30 cellular contexts compared by ENCODE assay signal in the genomic region with DNA sequence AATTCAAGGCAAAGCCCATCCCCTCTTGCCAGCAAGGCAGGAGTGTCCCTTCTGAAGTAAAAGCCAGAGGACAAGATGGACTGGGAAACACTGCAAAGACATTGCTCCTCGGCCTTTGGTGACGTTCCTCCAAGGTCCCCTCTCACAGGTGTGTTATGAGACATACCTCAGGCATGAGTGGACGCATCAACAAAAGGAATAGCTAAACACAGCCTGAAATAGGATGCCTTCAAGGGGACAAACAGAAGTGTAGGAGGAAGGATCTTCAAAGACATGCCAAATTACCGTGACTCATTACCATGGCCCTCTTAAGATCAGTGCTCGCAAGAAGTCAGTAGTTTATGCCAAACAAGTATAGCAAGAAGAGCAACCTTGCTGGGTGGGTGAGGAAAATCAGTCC. TPM values are rescaled to one million over a fixed set of nuclear protein-coding genes. Genes with fewer than 3 reads are reported as not detected.
DNase-seq lines count a peak whose midpoint lies in the region; ATAC-seq, FAIRE-seq and TF ChIP-seq lines count a peak whose summit lies in the region.
"Had no signal": no experiment of that assay in that cellular context is flagged by ENCODE, and none has a peak within 500 bp of the region (broad histone marks: within the 10 kb centered on the region; RNA-seq: fewer than 3 reads in every experiment).

No MANE protein-coding gene starts in this region.

- H3F3A ChIP-seq in PC-9 (ENCODE audit: insufficient read depth, low read depth): peaks cover 34% of the 10 kb centered on the region

- H3K36me3 ChIP-seq in PC-9 (ENCODE audit: low read depth) (no peaks in the 10 kb centered on the region), ascending aorta (no peaks in the 10 kb centered on the region)
- H3K36me3 ChIP-seq: SJCRH30 had no signal

- no peaks in the 10 kb centered on the region for H3K27me3 Mint-ChIP-seq in mesothelial cell of epicardium (ENCODE audit: low read depth)
- no peaks in the 10 kb centered on the region for H3K27me3 Mint-ChIP-seq in activated CD8-positive, alpha-beta T cell treated with anti-CD3 and anti-CD28 coated beads for 36 hours
- H3K27me3 Mint-ChIP-seq: activated naive CD8-positive, alpha-beta T cell had no signal

- intact Hi-C loops in PC-9 (cut with micrococcal nuclease; ENCODE audit: unreplicated experiment) (loop anchor here (1.0 to 10.0 kb wide), 4 partner anchors 14 to 1174 kb away; no protein-coding TSS in a partner anchor), ascending aorta (cut with DNase I) (no loop called here)
- intact Hi-C loops in activated CD8-positive, alpha-beta T cell treated with anti-CD3 and anti-CD28 coated beads for 36 hours (cut with micrococcal nuclease): no loop called here

- H3K4me1 ChIP-seq in PC-9 (replicated peaks; ENCODE audit: insufficient read depth) (peaks cover 54% of the 10 kb centered on the region), ascending aorta (no peaks in the 10 kb centered on the region)
- H3K4me1 ChIP-seq: SJCRH30 had no signal

- H3K9me2 ChIP-seq in PC-9 (ENCODE audit: insufficient read depth): no peaks in the 10 kb centered on the region

- H3K4me2 ChIP-seq in PC-9: peak overlapping the region; percentile 72

- no peak for TF ChIP-seq POLR2A in GM12892 (IDR thresholded peaks at IDR 0.05; ENCODE audit: low read depth, low read length)

- H2AFZ ChIP-seq in PC-9: no peak overlapping the region

- H3K79me2 ChIP-seq in PC-9 (ENCODE audit: low read depth): no peaks in the 10 kb centered on the region

- DNase-seq in GM12892 (ENCODE audit: insufficient read length) (no peak), PC-9 (peak; percentile 74 to 100), mesothelial cell of epicardium (ENCODE audit: low spot score in 2 of 2, unreplicated experiment in 2 of 2) (no peak), ascending aorta (ENCODE audit: low spot score in 2 of 2) (no peak)
- no peak for DNase-seq in activated CD4-positive, alpha-beta T cell treated with anti-CD3 and anti-CD28 coated beads for 48 hours
- no peak for DNase-seq in activated CD8-positive, alpha-beta T cell treated with anti-CD3 and anti-CD28 coated beads for 36 hours
- DNase-seq: activated CD4-positive, alpha-beta T cell treated with anti-CD3 and anti-CD28 coated beads for 4 hours; effector memory CD4-positive, alpha-beta T cell; head of caudate nucleus; MM.1S; mucosa of descending colon; NCI-H1436 treated with DMSO at 0.1 percent for 48 hours; NCI-H2171 treated with DMSO at 0.1 percent for 48 hours; NCI-H69; posterior cingulate gyrus; SJCRH30 had no signal

- no peaks in the 10 kb centered on the region for H3K9me3 ChIP-seq in PC-9 (ENCODE audit: insufficient read depth, low read depth)
- no peaks in the 10 kb centered on the region for H3K9me3 ChIP-seq in ascending aorta
- H3K9me3 ChIP-seq: mucosa of descending colon, SJCRH30 had no signal

- CTCF ChIA-PET in PC-9 (lab: Charles Lee): interaction anchor here (1.3 kb wide), 1 partner anchor 28 kb away, joined by 13 read pairs; no protein-coding TSS in a partner anchor
- CTCF ChIA-PET in activated CD8-positive, alpha-beta T cell treated with anti-CD3 and anti-CD28 coated beads for 36 hours (lab: Charles Lee): interaction anchor here (0.6 to 3.0 kb wide), 6 partner anchors 11 to 122 kb away, joined by 3 to 34 read pairs (median 3); no protein-coding TSS in a partner anchor

- no TSS peak for BruUV-seq in PC-9 (replicated peaks; lab: Mats Ljungman, UMichigan)

- peaks cover 22% of the 10 kb centered on the region for H3K4me1 Mint-ChIP-seq in mesothelial cell of epicardium
- peaks cover 35% of the 10 kb centered on the region for H3K4me1 Mint-ChIP-seq in activated CD8-positive, alpha-beta T cell treated with anti-CD3 and anti-CD28 coated beads for 36 hours (ENCODE audit: low read depth)

- H3K36me3 Mint-ChIP-seq in mesothelial cell of epicardium: no peaks in the 10 kb centered on the region
- H3K36me3 Mint-ChIP-seq in activated CD8-positive, alpha-beta T cell treated with anti-CD3 and anti-CD28 coated beads for 36 hours (ENCODE audit: low read depth): no peaks in the 10 kb centered on the region
- H3K36me3 Mint-ChIP-seq: activated naive CD8-positive, alpha-beta T cell had no signal

- H3K27ac ChIP-seq in PC-9 (peak overlapping the region; percentile 85), ascending aorta (no peak overlapping the region)
- H3K27ac ChIP-seq: C4-2B, SJCRH30 had no signal

- ATAC-seq in esophagus mucosa: peak; percentile 86
- ATAC-seq in activated CD8-positive, alpha-beta T cell treated with anti-CD3 and anti-CD28 coated beads for 36 hours: no peak
- ATAC-seq: mucosa of descending colon, sciatic nerve had no signal

- peak; percentile 82 for FAIRE-seq in GM12892 (lab: Jason Lieb, UNC)
- FAIRE-seq: colon had no signal

- no peaks in the 10 kb centered on the region for H4K20me1 ChIP-seq in PC-9 (ENCODE audit: insufficient read depth)

- POLR2A ChIA-PET in PC-9 (lab: Charles Lee; ENCODE audit: unreplicated experiment): interaction anchor here (0.5 to 1.5 kb wide), 5 partner anchors 17 to 911 kb away, joined by 3 to 24 read pairs (median 8); no protein-coding TSS in a partner anchor
- POLR2A ChIA-PET in activated CD8-positive, alpha-beta T cell treated with anti-CD3 and anti-CD28 coated beads for 36 hours (lab: Charles Lee): interaction anchor here (2.1 kb wide), 1 partner anchor 11 kb away, joined by 6 read pairs; no protein-coding TSS in a partner anchor

- H3K27ac Mint-ChIP-seq in mesothelial cell of epicardium: peak overlapping the region; percentile 85
- H3K27ac Mint-ChIP-seq in activated CD8-positive, alpha-beta T cell treated with anti-CD3 and anti-CD28 coated beads for 36 hours: no peak overlapping the region
- H3K27ac Mint-ChIP-seq: activated naive CD8-positive, alpha-beta T cell had no signal

- peak overlapping the region; percentile 2; the same call in 1 of the 2 replicates for H3K4me3 ChIP-seq in PC-9
- no peak overlapping the region for H3K4me3 ChIP-seq in ascending aorta
- H3K4me3 ChIP-seq: mucosa of descending colon, SJCRH30 had no signal

- H3K27me3 ChIP-seq in PC-9 (ENCODE audit: insufficient read depth, low read depth) (no peaks in the 10 kb centered on the region), ascending aorta (no peaks in the 10 kb centered on the region)
- H3K27me3 ChIP-seq: SJCRH30 had no signal

- H3K4me3 Mint-ChIP-seq in mesothelial cell of epicardium: no peak overlapping the region
- no peak overlapping the region for H3K4me3 Mint-ChIP-seq in activated CD8-positive, alpha-beta T cell treated with anti-CD3 and anti-CD28 coated beads for 36 hours
- H3K4me3 Mint-ChIP-seq: activated naive CD8-positive, alpha-beta T cell had no signal

- peaks cover 5% of the 10 kb centered on the region for H3K9me3 Mint-ChIP-seq in mesothelial cell of epicardium
- H3K9me3 Mint-ChIP-seq in activated CD8-positive, alpha-beta T cell treated with anti-CD3 and anti-CD28 coated beads for 36 hours: no peaks in the 10 kb centered on the region
- H3K9me3 Mint-ChIP-seq: neural crest cell had no signal

- no peak for TF ChIP-seq CTCF in PC-9 (conservative IDR thresholded peaks at IDR 0.05)
- TF ChIP-seq CTCF in mesothelial cell of epicardium (IDR thresholded peaks at IDR 0.05; ENCODE audit: unreplicated experiment): no peak
- TF ChIP-seq CTCF in ascending aorta (IDR thresholded peaks at IDR 0.05): no peak
- TF ChIP-seq CTCF in activated CD8-positive, alpha-beta T cell treated with anti-CD3 and anti-CD28 coated beads for 36 hours (IDR thresholded peaks at IDR 0.05): no peak

RNA-seq across cellular contexts. Expression of gene IDS, which starts 6.0 kb away (rescaled TPM):
- 52.7 TPM for polyA plus RNA-seq in GM12892 (2012; ENCODE audit: missing spikeins)
- total RNA-seq in PC-9 (2021) (169 and 214 TPM in 2 replicates), esophagus mucosa (23.2 TPM), mesothelial cell of epicardium (42.9 to 44.0 TPM (median 43.3 TPM) in 3 replicates), ascending aorta (82.7 TPM)
- 10 to 100 TPM; 44.8 to 50.6 TPM for total RNA-seq in activated CD8-positive, alpha-beta T cell treated with anti-CD3 and anti-CD28 coated beads for 36 hours

RNA-seq across cellular contexts. Expression of gene EOLA1, which starts 29.7 kb away (rescaled TPM):
- polyA plus RNA-seq in GM12892 (2012; ENCODE audit: missing spikeins): 21.4 TPM
- total RNA-seq in PC-9 (2021): 24.3 and 25.1 TPM in 2 replicates
- total RNA-seq in esophagus mucosa: 14.6 TPM
- total RNA-seq in mesothelial cell of epicardium: 13.8 to 15.9 TPM (median 13.9 TPM) in 3 replicates
- 5.6 TPM for total RNA-seq in ascending aorta
- total RNA-seq in activated CD8-positive, alpha-beta T cell treated with anti-CD3 and anti-CD28 coated beads for 36 hours: 10 to 100 TPM; 60.3 to 60.7 TPM

RNA-seq across cellular contexts. Expression of gene HSFX3, which starts 38.6 kb away (rescaled TPM):
- polyA plus RNA-seq in GM12892 (2012; ENCODE audit: missing spikeins): 0.34 TPM
- total RNA-seq in PC-9 (2021): not detected in 2 replicates
- total RNA-seq in esophagus mucosa: not detected
- not detected in 3 replicates for total RNA-seq in mesothelial cell of epicardium
- total RNA-seq in ascending aorta: not detected
- total RNA-seq in activated CD8-positive, alpha-beta T cell treated with anti-CD3 and anti-CD28 coated beads for 36 hours: not detected
- total RNA-seq: fibroblast of lung; G401; H4; liver; mucosa of descending colon; neural crest cell; sciatic nerve; SJCRH30; subcutaneous adipose tissue; T-helper 1 cell treated with Interleukin-12 subunit alpha and Interleukin-12 subunit beta and Interleukin-4 antibody, amounts not matched to agents 30 ng/mL and 1 ng/mL, for 36 hours; urinary bladder had no signal
- polyA plus RNA-seq: AG04450, fibroblast of lung, liver, urinary bladder had no signal

Comparison
In these comparisons a context has a peak if more than half of its experiments do, and no peak if none do; other contexts are left out.
1. DNase-seq: peak in PC-9 (2 of 2); none in GM12892 (single experiment), mesothelial cell of epicardium (0 of 2), ascending aorta (0 of 2), activated CD4-positive, alpha-beta T cell treated with anti-CD3 and anti-CD28 coated beads for 48 hours (single experiment) and activated CD8-positive, alpha-beta T cell treated with anti-CD3 and anti-CD28 coated beads for 36 hours (single experiment).